2 cellular contexts compared by ENCODE assay signal in the genomic region with DNA sequence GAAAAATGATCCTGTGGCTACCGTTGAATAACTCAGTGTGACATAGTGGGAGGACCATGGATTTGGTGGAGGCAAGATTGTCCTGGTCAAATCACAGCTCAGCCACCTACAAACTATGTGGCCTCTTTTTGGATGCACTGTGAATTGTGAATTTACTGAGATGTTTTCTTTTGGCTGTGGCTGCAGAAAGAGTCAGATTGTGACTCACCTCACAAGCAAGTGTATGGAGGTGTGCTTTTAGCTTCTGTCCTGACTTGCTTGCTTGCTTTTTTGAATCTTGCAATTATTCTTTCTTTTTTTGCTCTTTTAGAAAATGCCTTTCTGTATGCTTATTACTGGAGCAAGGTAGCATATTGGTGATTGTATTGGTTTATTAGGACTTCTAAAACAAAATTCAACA.
TF ChIP-seq lines count a peak whose summit lies in the region.

No MANE protein-coding gene starts in this region.

TF ChIP-seq in IMR-90, 13 proteins besides CTCF, POLR2A, EP300 and RAD21:
- TF ChIP-seq, protein P1, sequence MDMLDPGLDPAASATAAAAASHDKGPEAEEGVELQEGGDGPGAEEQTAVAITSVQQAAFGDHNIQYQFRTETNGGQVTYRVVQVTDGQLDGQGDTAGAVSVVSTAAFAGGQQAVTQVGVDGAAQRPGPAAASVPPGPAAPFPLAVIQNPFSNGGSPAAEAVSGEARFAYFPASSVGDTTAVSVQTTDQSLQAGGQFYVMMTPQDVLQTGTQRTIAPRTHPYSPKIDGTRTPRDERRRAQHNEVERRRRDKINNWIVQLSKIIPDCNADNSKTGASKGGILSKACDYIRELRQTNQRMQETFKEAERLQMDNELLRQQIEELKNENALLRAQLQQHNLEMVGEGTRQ (IDR thresholded peaks at IDR 0.05; ENCODE audit: low read depth, low read length) = no peak
- TF ChIP-seq ELK1 (IDR thresholded peaks at IDR 0.05; ENCODE audit: borderline replicate concordance, low read depth, low read length) (no peak), MAFK (IDR thresholded peaks at IDR 0.05; ENCODE audit: low read depth, low read length) (no peak), BHLHE40 (IDR thresholded peaks at IDR 0.05; ENCODE audit: low read depth, low read length) (no peak), CEBPB (IDR thresholded peaks at IDR 0.05; ENCODE audit: low read depth, low read length) (no peak), CHD1 (IDR thresholded peaks at IDR 0.05; ENCODE audit: low read depth, low read length) (no peak), FOS (IDR thresholded peaks at IDR 0.05; ENCODE audit: low read depth, low read length) (no peak), MXI1 (IDR thresholded peaks at IDR 0.05; ENCODE audit: borderline replicate concordance, low read depth, low read length) (no peak), SMC3 (IDR thresholded peaks at IDR 0.05; ENCODE audit: low read depth, low read length) (no peak), NFE2L2 (IDR thresholded peaks at IDR 0.05; ENCODE audit: low read depth, low read length) (no peak), RFX5 (IDR thresholded peaks at IDR 0.05; ENCODE audit: low read depth, low read length) (no peak), RCOR1 (IDR thresholded peaks at IDR 0.05; ENCODE audit: insufficient replicate concordance, low read length) (no peak), MAZ (IDR thresholded peaks at IDR 0.05; ENCODE audit: borderline replicate concordance, low read depth, low read length) (no peak)

TF ChIP-seq in GM12891, 5 proteins besides CTCF, POLR2A, EP300 and RAD21:
- TF ChIP-seq PAX5 (IDR thresholded peaks at IDR 0.05; ENCODE audit: insufficient read depth, low read length, severe bottlenecking) (no peak), POLR2AphosphoS5 (IDR thresholded peaks at IDR 0.05; ENCODE audit: low read depth, low read length) (no peak)
